9 cellular contexts compared by ENCODE assay signal in the genomic region with DNA sequence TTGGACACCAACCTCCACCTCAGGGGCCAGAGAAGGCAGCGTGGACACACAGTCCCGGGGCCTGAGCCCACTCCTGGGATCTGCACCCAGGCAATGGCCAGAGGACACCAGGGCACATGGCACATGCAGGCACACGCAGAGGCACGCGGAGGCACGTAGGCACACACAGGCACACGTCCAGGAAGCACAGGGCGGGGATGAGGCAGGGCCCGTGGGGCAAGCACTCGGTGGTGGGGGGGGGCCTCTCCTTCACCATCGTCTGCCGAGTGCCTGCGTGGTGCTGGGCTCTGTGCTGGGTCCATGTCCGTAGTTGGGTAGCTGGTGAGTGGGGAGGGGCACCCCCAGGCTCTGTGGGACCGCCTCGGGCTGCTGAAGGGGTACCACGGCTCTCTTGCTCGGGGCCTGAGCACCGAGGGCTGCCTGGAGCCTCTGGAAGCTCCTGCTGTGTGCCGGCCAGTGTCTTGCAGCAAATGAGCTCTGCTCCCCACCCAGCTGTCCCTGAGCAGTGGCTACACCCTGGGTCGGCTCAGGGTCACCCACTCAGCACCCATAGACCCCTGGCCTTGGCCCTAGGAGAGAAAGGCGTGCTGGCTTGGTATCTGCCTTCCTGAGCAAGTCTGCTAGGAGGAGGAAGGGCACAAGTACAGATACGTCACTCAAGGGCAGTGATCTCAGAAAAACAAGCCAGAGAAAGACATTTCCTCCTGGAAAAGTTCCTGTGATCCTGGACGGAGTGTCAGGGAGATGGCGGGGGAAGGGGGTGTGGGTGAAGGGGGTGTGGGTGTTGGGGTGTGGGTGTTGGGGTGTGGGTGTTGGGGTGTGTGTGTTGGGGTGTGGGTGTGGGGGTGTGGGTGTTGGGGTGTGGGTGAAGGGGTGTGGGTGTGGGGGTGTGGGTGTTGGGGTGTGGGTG. TPM values are rescaled to one million over a fixed set of nuclear protein-coding genes. Genes with fewer than 3 reads are reported as not detected.
DNase-seq lines count a peak whose midpoint lies in the region; ATAC-seq and TF ChIP-seq lines count a peak whose summit lies in the region.
"Had no signal": no experiment of that assay in that cellular context is flagged by ENCODE, and none has a peak within 500 bp of the region (broad histone marks: within the 10 kb centered on the region; RNA-seq: fewer than 3 reads in every experiment).

No MANE protein-coding gene starts in this region.

- H3K9ac ChIP-seq in HUES48 (ENCODE audit: low read depth, low read length): no peak overlapping the region

- H4K20me1 ChIP-seq in PC-9 (ENCODE audit: insufficient read depth): no peaks in the 10 kb centered on the region

- no peaks in the 10 kb centered on the region for H3K36me3 ChIP-seq in HUES48 (ENCODE audit: control insufficient read depth, insufficient read depth, low read length)
- no peaks in the 10 kb centered on the region for H3K36me3 ChIP-seq in PC-9 (ENCODE audit: low read depth)

- TF ChIP-seq CTCF in fibroblast of pulmonary artery (IDR thresholded peaks at IDR 0.05; ENCODE audit: low read length, missing control alignments) (no peak), PC-9 (conservative IDR thresholded peaks at IDR 0.05) (no peak)

- H3K9me2 ChIP-seq in PC-9 (ENCODE audit: insufficient read depth): no peaks in the 10 kb centered on the region

- H3K4me1 ChIP-seq in HUES48 (ENCODE audit: control insufficient read depth, insufficient read depth, low read length) (no peaks in the 10 kb centered on the region; the same call in 1 of the 2 replicates), PC-9 (replicated peaks; ENCODE audit: insufficient read depth) (peaks cover 15% of the 10 kb centered on the region; the same call in 1 of the 2 replicates)

- POLR2A ChIA-PET in PC-9 (lab: Charles Lee; ENCODE audit: unreplicated experiment): interaction anchor here (0.6 kb wide), 1 partner anchor 452 kb away, joined by 3 read pairs; no protein-coding TSS in a partner anchor

- no peak overlapping the region for H3K4me2 ChIP-seq in PC-9

- intact Hi-C loops in PC-9 (cut with micrococcal nuclease; ENCODE audit: unreplicated experiment): no loop called here

- H2AFZ ChIP-seq in PC-9: no peak overlapping the region

- H3K9me3 ChIP-seq in HUES48 (ENCODE audit: control insufficient read depth, insufficient read depth, low read length) (no peaks in the 10 kb centered on the region), PC-9 (ENCODE audit: insufficient read depth, low read depth) (no peaks in the 10 kb centered on the region)

- ATAC-seq in HG03354 (IDR thresholded peaks at IDR 0.05; ENCODE audit: poor library complexity, severe bottlenecking, unreplicated experiment): no peak
- ATAC-seq in HG03442 (IDR thresholded peaks at IDR 0.05; ENCODE audit: unreplicated experiment): no peak

- 0 out of 2 replicates have a peak, but pooled peaks cover 6% of the 10 kb centered on the region for H3F3A ChIP-seq in PC-9 (ENCODE audit: insufficient read depth, low read depth)

- DNase-seq in activated CD4-positive, alpha-beta T cell treated with anti-CD3 and anti-CD28 coated beads, Interleukin-2, amount 50 U/mL, for 4 hours: peak; percentile 18 to 35
- DNase-seq in fibroblast of pulmonary artery (ENCODE audit: low read depth): peak; percentile 77
- peak; percentile 36 for DNase-seq in renal cortical epithelial cell (ENCODE audit: low read depth)
- no peak for DNase-seq in PC-9
- no peak for DNase-seq in 8988T

- H3K27me3 ChIP-seq in HUES48 (ENCODE audit: control insufficient read depth, insufficient read depth, low read length) (no peaks in the 10 kb centered on the region), PC-9 (ENCODE audit: insufficient read depth, low read depth) (peaks cover 60% of the 10 kb centered on the region)

- peak overlapping the region; percentile 66 for H3K27ac ChIP-seq in HUES48 (ENCODE audit: low read depth, low read length)
- no peak overlapping the region for H3K27ac ChIP-seq in PC-9

- BruUV-seq in PC-9 (replicated peaks; lab: Mats Ljungman, UMichigan): no TSS peak

- CTCF ChIA-PET in PC-9 (lab: Charles Lee): no interaction called here

- H3K4me3 ChIP-seq in HUES48 (ENCODE audit: low read depth, low read length) (no peak overlapping the region), fibroblast of pulmonary artery (replicated peaks; ENCODE audit: low read depth, low read length) (no peak overlapping the region), PC-9 (no peak overlapping the region)

- no peaks in the 10 kb centered on the region for H3K79me2 ChIP-seq in PC-9 (ENCODE audit: low read depth)

RNA-seq across cellular contexts. Expression of a gene that starts 26.5 kb away (rescaled TPM):
- not detected in 2 replicates for total RNA-seq in renal cortical epithelial cell
- not detected in 2 replicates for total RNA-seq in PC-9 (2021)
- total RNA-seq: dermis microvascular lymphatic vessel endothelial cell had no signal

RNA-seq across cellular contexts. Expression of a gene that starts 37.3 kb away (rescaled TPM):
- total RNA-seq in renal cortical epithelial cell: 0.15 TPM in 1 of 2 replicates, not detected in the other
- total RNA-seq in PC-9 (2021): not detected in 2 replicates
- total RNA-seq: dermis microvascular lymphatic vessel endothelial cell had no signal

Comparison
In these comparisons a context has a peak if more than half of its experiments do, and no peak if none do; other contexts are left out.
1. DNase-seq: peak in activated CD4-positive, alpha-beta T cell treated with anti-CD3 and anti-CD28 coated beads, Interleukin-2, amount 50 U/mL, for 4 hours (2 of 2), fibroblast of pulmonary artery (single experiment) and renal cortical epithelial cell (single experiment); none in PC-9 (0 of 2) and 8988T (single experiment).